6 cellular contexts compared by ENCODE assay signal in the genomic region with DNA sequence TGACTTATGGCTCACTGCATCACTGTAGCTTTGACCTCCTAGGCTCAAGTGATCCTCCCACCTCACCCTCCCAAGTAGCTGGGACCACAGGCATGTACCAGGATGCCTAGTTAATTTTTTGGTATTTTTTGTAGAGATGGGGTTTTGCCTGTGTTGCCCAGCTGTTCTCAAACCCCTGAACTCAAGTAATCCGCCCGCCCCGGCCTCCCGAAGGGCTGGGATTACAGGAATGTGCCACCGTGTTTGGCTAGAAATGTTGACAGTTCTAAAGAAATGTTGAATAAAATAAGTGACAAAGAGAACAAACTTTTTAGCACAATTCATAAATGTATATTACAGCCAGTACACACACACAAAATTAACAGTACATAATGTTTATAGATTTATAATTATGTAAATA.
"Had no signal": no experiment of that assay in that cellular context is flagged by ENCODE, and none has a peak within 500 bp of the region (broad histone marks: within the 10 kb centered on the region; RNA-seq: fewer than 3 reads in every experiment).

No MANE protein-coding gene starts in this region.

- H3K4me2 ChIP-seq: KMS-11 had no signal

- H3K4me3 ChIP-seq: K562 had no signal

- H3K27ac ChIP-seq: HL-60, KMS-11 had no signal

- DNase-seq: IMR-90, KBM-7, KG1 had no signal

- H3K9ac ChIP-seq: KMS-11 had no signal
